Comparison of ENCODE assay signal across 16 cellular contexts in the genomic region with DNA sequence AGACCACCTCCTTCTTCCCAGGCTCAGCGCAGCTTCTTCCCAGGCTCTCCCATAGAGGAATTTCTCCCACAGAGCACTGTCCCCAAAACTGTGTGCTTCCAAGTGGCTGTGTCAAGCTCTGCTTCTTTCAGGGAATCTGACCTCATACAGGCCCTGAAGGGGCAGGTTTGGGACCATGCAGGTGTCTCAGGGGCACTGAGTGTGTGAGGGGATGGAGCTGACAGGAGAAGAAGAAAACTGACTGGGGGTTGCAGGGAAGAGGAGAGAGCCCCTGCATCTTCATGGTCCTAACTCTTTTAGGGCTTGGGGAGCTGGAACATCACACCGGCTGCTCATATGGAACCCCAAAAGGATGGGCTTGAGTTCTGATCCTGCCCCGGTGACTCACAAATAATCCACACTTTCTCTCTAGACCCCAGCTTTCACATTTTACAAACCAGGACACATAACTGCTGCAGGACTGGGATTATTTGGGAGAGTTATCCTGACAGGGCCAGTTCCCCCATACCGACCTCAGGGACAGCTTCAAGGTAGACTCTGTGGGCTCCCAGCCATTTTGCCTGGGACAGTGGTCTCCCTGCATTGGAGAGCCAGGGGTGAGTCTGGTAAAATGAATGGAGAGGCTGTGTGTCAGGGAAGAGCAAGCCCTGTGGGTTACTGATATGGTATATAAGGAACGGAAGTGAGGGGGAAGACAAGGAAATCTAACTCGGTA.
DNase-seq lines count a peak whose midpoint lies in the region; ATAC-seq, FAIRE-seq and TF ChIP-seq lines count a peak whose summit lies in the region.
"Had no signal": no experiment of that assay in that cellular context is flagged by ENCODE, and none has a peak within 500 bp of the region (broad histone marks: within the 10 kb centered on the region; RNA-seq: fewer than 3 reads in every experiment).

No MANE protein-coding gene starts in this region.

- no peaks in the 10 kb centered on the region for H3K79me2 ChIP-seq in OCI-LY1 (ENCODE audit: insufficient read depth, low read length)

- no peak for DNase-seq in activated naive CD8-positive, alpha-beta T cell treated with anti-CD3 and anti-CD28 coated beads, Interleukin-2, amount 10 ng/mL, durations not matched to agents 7 days and 5 days
- DNase-seq in activated naive CD8-positive, alpha-beta T cell treated with anti-CD3 and anti-CD28 coated beads, Interleukin-2, amount 50 U/mL, for 24 hours: no peak
- no peak for DNase-seq in naive thymus-derived CD4-positive, alpha-beta T cell
- DNase-seq in urothelium cell line (ENCODE audit: low spot score): no peak
- no peak for DNase-seq in effector CD8-positive, alpha-beta T cell (lab: John Stamatoyannopoulos, UW)
- no peak for DNase-seq in activated CD4-positive, alpha-beta T cell treated with anti-CD3 and anti-CD28 coated beads for 1 hour
- DNase-seq: DMS79 treated with DMSO at 0.1 percent for 48 hours; NCI-H1105; NCI-H2081; NK-92 treated with Interleukin-12 subunit alpha and Interleukin-12 subunit beta, amount 100 ng/mL, for 24 hours; SHP77 treated with DMSO at 0.1 percent for 48 hours had no signal

- H3K27ac ChIP-seq in OCI-LY1 (ENCODE audit: low read depth, low read length, poor library complexity, severe bottlenecking): peak overlapping the region; percentile 33
- no peak overlapping the region for H3K27ac ChIP-seq in naive thymus-derived CD4-positive, alpha-beta T cell (ENCODE audit: low read depth, low read length)
- H3K27ac ChIP-seq: C4-2B had no signal

- no peak for TF ChIP-seq CTCF in OCI-LY1 (IDR thresholded peaks at IDR 0.05; ENCODE audit: low read length)

- peaks cover 2% of the 10 kb centered on the region for H3K36me3 Mint-ChIP-seq in activated naive CD8-positive, alpha-beta T cell treated with anti-CD3 and anti-CD28 coated beads, Interleukin-2, amount 10 ng/mL, durations not matched to agents 7 days and 5 days
- no peaks in the 10 kb centered on the region for H3K36me3 Mint-ChIP-seq in activated naive CD8-positive, alpha-beta T cell treated with anti-CD3 and anti-CD28 coated beads, Interleukin-2, amount 50 U/mL, for 24 hours (ENCODE audit: low read depth)
- peaks cover 0 to 11% (median 3%) of the 10 kb centered on the region in 5 donors for H3K36me3 Mint-ChIP-seq in naive thymus-derived CD4-positive, alpha-beta T cell

- H3F3A ChIP-seq in OCI-LY1 (ENCODE audit: insufficient read depth, low read length): no peaks in the 10 kb centered on the region

- H3K27me3 ChIP-seq in OCI-LY1 (ENCODE audit: insufficient read depth, low read length): no peaks in the 10 kb centered on the region
- H3K27me3 ChIP-seq in naive thymus-derived CD4-positive, alpha-beta T cell (ENCODE audit: control insufficient read depth in 2 of 2, insufficient read depth in 2 of 2, low read length in 2 of 2): no peaks in the 10 kb centered on the region

- no peaks in the 10 kb centered on the region for H3K9me2 ChIP-seq in OCI-LY1 (ENCODE audit: low read depth, low read length)

- peaks cover 33% of the 10 kb centered on the region for H3K27me3 Mint-ChIP-seq in activated naive CD8-positive, alpha-beta T cell treated with anti-CD3 and anti-CD28 coated beads, Interleukin-2, amount 10 ng/mL, durations not matched to agents 7 days and 5 days
- H3K27me3 Mint-ChIP-seq in activated naive CD8-positive, alpha-beta T cell treated with anti-CD3 and anti-CD28 coated beads, Interleukin-2, amount 50 U/mL, for 24 hours: peaks cover 22% of the 10 kb centered on the region
- peaks cover 0 to 63% (median 19%) of the 10 kb centered on the region in 5 donors for H3K27me3 Mint-ChIP-seq in naive thymus-derived CD4-positive, alpha-beta T cell

- H2AFZ ChIP-seq in OCI-LY1 (ENCODE audit: low read length): no peak overlapping the region

- peaks cover 24% of the 10 kb centered on the region for H3K4me1 Mint-ChIP-seq in activated naive CD8-positive, alpha-beta T cell treated with anti-CD3 and anti-CD28 coated beads, Interleukin-2, amount 10 ng/mL, durations not matched to agents 7 days and 5 days
- peaks cover 30% of the 10 kb centered on the region for H3K4me1 Mint-ChIP-seq in activated naive CD8-positive, alpha-beta T cell treated with anti-CD3 and anti-CD28 coated beads, Interleukin-2, amount 50 U/mL, for 24 hours
- peaks cover 16 to 40% (median 25%) of the 10 kb centered on the region in 7 donors for H3K4me1 Mint-ChIP-seq in naive thymus-derived CD4-positive, alpha-beta T cell

- no peak overlapping the region for H3K4me3 ChIP-seq in OCI-LY1 (ENCODE audit: low read depth, low read length, poor library complexity, severe bottlenecking)
- no peak overlapping the region for H3K4me3 ChIP-seq in naive thymus-derived CD4-positive, alpha-beta T cell (ENCODE audit: low read length)
- H3K4me3 ChIP-seq: K562 had no signal

- peak; percentile 17 for FAIRE-seq in urothelium cell line (lab: Jason Lieb, UNC)
- FAIRE-seq: H54, K562 had no signal

- peak overlapping the region; percentile 14 for H3K27ac Mint-ChIP-seq in activated naive CD8-positive, alpha-beta T cell treated with anti-CD3 and anti-CD28 coated beads, Interleukin-2, amount 10 ng/mL, durations not matched to agents 7 days and 5 days
- no peak overlapping the region for H3K27ac Mint-ChIP-seq in activated naive CD8-positive, alpha-beta T cell treated with anti-CD3 and anti-CD28 coated beads, Interleukin-2, amount 50 U/mL, for 24 hours
- H3K27ac Mint-ChIP-seq in naive thymus-derived CD4-positive, alpha-beta T cell: peak overlapping the region in 1 of 9 donors; percentile 60

- H3K4me2 ChIP-seq in OCI-LY1 (ENCODE audit: low read length): no peak overlapping the region

- CTCF ChIA-PET in naive thymus-derived CD4-positive, alpha-beta T cell (lab: Charles Lee): interaction anchor here (0.7 kb wide), 1 partner anchor 663 kb away, joined by 3 read pairs; no protein-coding TSS in a partner anchor

- intact Hi-C loops in naive thymus-derived CD4-positive, alpha-beta T cell (cut with micrococcal nuclease): loop anchor here in 1 of 2 donors (2.0 kb wide), 2 partner anchors 13 to 21 kb away; no protein-coding TSS in a partner anchor

- 0 out of 2 replicates have a peak, but pooled peaks cover 6% of the 10 kb centered on the region for H3K9me3 ChIP-seq in OCI-LY1 (ENCODE audit: low read length)
- no peaks in the 10 kb centered on the region for H3K9me3 ChIP-seq in naive thymus-derived CD4-positive, alpha-beta T cell (ENCODE audit: control insufficient read depth in 2 of 3, low read length in 3 of 3)

- no peak for ATAC-seq in activated naive CD8-positive, alpha-beta T cell treated with anti-CD3 and anti-CD28 coated beads, Interleukin-2, amount 10 ng/mL, durations not matched to agents 7 days and 5 days (ENCODE audit: low read depth)
- no peak for ATAC-seq in activated naive CD8-positive, alpha-beta T cell treated with anti-CD3 and anti-CD28 coated beads, Interleukin-2, amount 50 U/mL, for 24 hours
- ATAC-seq in naive thymus-derived CD4-positive, alpha-beta T cell: no peak
- no peak for ATAC-seq in HG03159 (IDR thresholded peaks at IDR 0.05; ENCODE audit: unreplicated experiment)
- ATAC-seq: K562 had no signal

- H3K36me3 ChIP-seq in OCI-LY1 (ENCODE audit: insufficient read depth, low read length): no peaks in the 10 kb centered on the region
- H3K36me3 ChIP-seq in naive thymus-derived CD4-positive, alpha-beta T cell (ENCODE audit: control insufficient read depth in 2 of 3, insufficient read depth in 3 of 3, low read length in 3 of 3): no peaks in the 10 kb centered on the region

- POLR2A ChIA-PET in activated naive CD8-positive, alpha-beta T cell treated with anti-CD3 and anti-CD28 coated beads, Interleukin-2, amount 10 ng/mL, durations not matched to agents 7 days and 5 days (lab: Charles Lee): no interaction called here
- POLR2A ChIA-PET in naive thymus-derived CD4-positive, alpha-beta T cell (lab: Charles Lee): interaction anchor here (0.7 to 1.4 kb wide), 2 partner anchors 15 to 17 kb away, joined by 3 read pairs; no protein-coding TSS in a partner anchor

- H3K9ac ChIP-seq in OCI-LY1 (ENCODE audit: low read length): no peak overlapping the region

- peaks cover 3% of the 10 kb centered on the region for H3K9me3 Mint-ChIP-seq in activated naive CD8-positive, alpha-beta T cell treated with anti-CD3 and anti-CD28 coated beads, Interleukin-2, amount 10 ng/mL, durations not matched to agents 7 days and 5 days
- no peaks in the 10 kb centered on the region for H3K9me3 Mint-ChIP-seq in activated naive CD8-positive, alpha-beta T cell treated with anti-CD3 and anti-CD28 coated beads, Interleukin-2, amount 50 U/mL, for 24 hours
- H3K9me3 Mint-ChIP-seq in naive thymus-derived CD4-positive, alpha-beta T cell: peaks cover 0 to 13% (median 3%) of the 10 kb centered on the region in 11 donors

- H3K4me1 ChIP-seq in OCI-LY1 (ENCODE audit: insufficient read depth, low read length, severe bottlenecking): peaks cover 39% of the 10 kb centered on the region
- H3K4me1 ChIP-seq in naive thymus-derived CD4-positive, alpha-beta T cell (ENCODE audit: control insufficient read depth in 2 of 2, insufficient read depth in 2 of 2, low read length in 2 of 2): peaks cover 0 to 23% of the 10 kb centered on the region in 2 donors

- peak overlapping the region; percentile 58 for H3K4me3 Mint-ChIP-seq in activated naive CD8-positive, alpha-beta T cell treated with anti-CD3 and anti-CD28 coated beads, Interleukin-2, amount 10 ng/mL, durations not matched to agents 7 days and 5 days
- no peak overlapping the region for H3K4me3 Mint-ChIP-seq in activated naive CD8-positive, alpha-beta T cell treated with anti-CD3 and anti-CD28 coated beads, Interleukin-2, amount 50 U/mL, for 24 hours
- H3K4me3 Mint-ChIP-seq in naive thymus-derived CD4-positive, alpha-beta T cell: peak overlapping the region in 7 of 10 donors; percentile 15 to 62 (median 30)

- H4K20me1 ChIP-seq in OCI-LY1 (ENCODE audit: insufficient read depth, low read length): no peaks in the 10 kb centered on the region
